In genomic region chr3:85939026-85939616, GRCh38 we compare ENCODE assay signal across 12 cellular contexts.
DNase-seq lines count a peak whose midpoint lies in the region; ATAC-seq and TF ChIP-seq lines count a peak whose summit lies in the region.
"Had no signal": no experiment of that assay in that cellular context is flagged by ENCODE, and none has a peak within 500 bp of the region (broad histone marks: within the 10 kb centered on the region; RNA-seq: fewer than 3 reads in every experiment).

No MANE protein-coding gene starts in this region.

- no peak for ATAC-seq in HG02759 (IDR thresholded peaks at IDR 0.05; ENCODE audit: unreplicated experiment)
- ATAC-seq: pancreas had no signal

- DNase-seq in NCI-H510A treated with DMSO at 0.1 percent for 48 hours (lab: John Stamatoyannopoulos, UW) (peak; percentile 16), NCI-H510A (lab: John Stamatoyannopoulos, UW) (no peak), SHP77 (lab: John Stamatoyannopoulos, UW) (peak; percentile 13 to 26), hippocampal formation (lab: John Stamatoyannopoulos, UW) (peak; percentile 54 to 71), RWPE1 (ENCODE audit: low spot score) (no peak), SIG-M5 (lab: John Stamatoyannopoulos, UW) (no peak)
- no peak for DNase-seq in activated CD4-positive, CD25-positive, alpha-beta regulatory T cell treated with anti-CD3 and anti-CD28 coated beads, Interleukin-2, amount 50 U/mL, for 72 hours
- DNase-seq: ACHN, brain microvascular endothelial cell, pancreas had no signal

- H3K27ac ChIP-seq in RWPE1: no peak overlapping the region
- H3K27ac ChIP-seq: brain microvascular endothelial cell, HL-60, pancreas had no signal

- CTCF ChIA-PET in RWPE1 (lab: Yijun Ruan, JAX): no interaction called here

- no peak for TF ChIP-seq CTCF in RWPE1 (conservative IDR thresholded peaks at IDR 0.05; ENCODE audit: low read depth)

- POLR2A ChIA-PET in RWPE1 (lab: Yijun Ruan, JAX; ENCODE audit: low non-redundant PET): no interaction called here

Comparison
In these comparisons a context has a peak if more than half of its experiments do, and no peak if none do; other contexts are left out.
1. DNase-seq: peak in NCI-H510A treated with DMSO at 0.1 percent for 48 hours (single experiment), SHP77 (2 of 2) and hippocampal formation (2 of 2); none in NCI-H510A (single experiment), activated CD4-positive, CD25-positive, alpha-beta regulatory T cell treated with anti-CD3 and anti-CD28 coated beads, Interleukin-2, amount 50 U/mL, for 72 hours (single experiment), RWPE1 (single experiment) and SIG-M5 (single experiment).